In the genomic region with DNA sequence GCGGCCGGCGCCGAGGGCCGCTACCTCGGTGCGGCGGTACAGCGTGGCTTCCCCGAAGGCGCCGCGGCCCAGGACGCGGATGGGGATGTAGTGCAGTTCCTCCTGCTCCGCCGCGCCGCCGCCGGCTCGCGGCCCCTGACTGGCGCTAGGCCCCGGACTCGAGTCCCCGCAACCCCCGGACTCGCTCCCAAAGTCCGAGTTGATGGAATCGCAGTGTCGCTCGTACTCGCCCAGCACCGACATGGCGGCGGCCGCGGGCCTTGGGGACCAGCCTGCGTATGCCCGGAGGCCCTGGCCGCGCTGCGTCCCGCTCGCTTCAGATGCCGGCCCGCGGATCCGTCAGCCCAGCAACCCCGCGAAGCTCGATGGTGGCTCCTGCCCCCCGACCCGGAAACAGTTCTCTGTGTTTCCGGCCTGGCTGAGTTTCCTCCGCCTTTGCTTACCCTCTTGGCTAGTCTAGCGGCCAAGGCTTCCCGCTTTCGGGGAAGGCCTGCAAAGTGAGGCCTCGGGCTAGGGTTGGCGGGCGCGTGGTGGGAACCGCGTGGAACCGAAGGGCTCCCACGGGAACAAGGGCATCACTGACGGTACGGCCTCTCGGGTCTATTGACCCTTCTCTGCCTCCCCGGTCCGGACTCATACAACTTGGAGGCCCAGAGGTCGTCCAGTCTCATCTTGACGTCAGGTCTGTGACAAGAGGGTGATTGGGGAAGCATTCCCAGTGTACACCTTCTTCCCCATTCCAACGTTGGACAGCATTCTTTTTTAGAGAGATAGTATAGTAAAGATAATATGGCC, we compare ENCODE assay signal across 1 cellular context.
TF ChIP-seq lines count a peak whose summit lies in the region.

Gene NEK9 (minus strand): TSS at position 370 of the 795 bp plus-strand sequence. CDS start 127 bp downstream, at position 243.

TF ChIP-seq in IMR-90, 13 proteins besides CTCF, POLR2A, EP300 and RAD21 (continued from another document):
- no peak for TF ChIP-seq NFE2L2 (IDR thresholded peaks at IDR 0.05; ENCODE audit: low read depth, low read length)
